ENCODE assay signal across 7 cellular contexts in the genomic region with DNA sequence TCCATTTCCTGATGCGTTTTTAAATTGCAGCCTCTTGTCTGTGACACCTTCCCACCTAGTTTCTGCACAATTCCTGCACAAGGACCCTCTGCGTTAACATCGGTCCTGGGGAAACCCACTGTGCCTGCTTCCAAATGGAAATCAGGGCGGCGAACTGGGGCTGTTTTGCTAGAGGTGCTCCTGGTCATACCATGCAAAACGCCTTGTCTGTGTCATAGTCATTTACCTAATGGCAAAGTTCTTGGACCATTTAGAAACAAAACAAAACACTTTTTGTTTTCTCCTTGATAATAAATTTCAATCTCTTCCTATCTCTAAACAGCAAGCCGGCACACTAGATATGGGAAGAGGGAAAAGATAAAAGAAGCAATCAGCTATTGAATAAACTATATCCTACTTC.
DNase-seq lines count a peak whose midpoint lies in the region; ATAC-seq and TF ChIP-seq lines count a peak whose summit lies in the region.

No MANE protein-coding gene starts in this region.

- H3K4me3 Mint-ChIP-seq in HFFc6, result peak overlapping the region; percentile 79
- H3K4me3 Mint-ChIP-seq in activated CD4-positive, alpha-beta memory T cell treated with anti-CD3 and anti-CD28 coated beads, Interleukin-2, amount 10 ng/mL, durations not matched to agents 7 days and 5 days, result peak overlapping the region; percentile 80
- H3K4me3 Mint-ChIP-seq in stimulated activated memory B cell treated with anti-CD40 and anti-IgM and Interleukin-4, amounts not matched to agents 10 μg/mL and 1 μg/mL and 100 μg/mL, for 72 hours, result peak overlapping the region; percentile 75

- no peaks in the 10 kb centered on the region for H3K27me3 ChIP-seq in gastroesophageal sphincter

- POLR2A ChIA-PET in activated CD4-positive, alpha-beta memory T cell treated with anti-CD3 and anti-CD28 coated beads, Interleukin-2, amount 10 ng/mL, durations not matched to agents 7 days and 5 days (lab: Charles Lee), result interaction anchor here (0.8 to 7.8 kb wide), 8 partner anchors 11 to 70 kb away, joined by 3 to 294 read pairs (median 4); no protein-coding TSS in a partner anchor

- WGBS in gastroesophageal sphincter (ENCODE audit: low coverage in 1 of 2), 2 donors, result 83% methylated on average over 7 of the region's 7 CpGs

- no peaks in the 10 kb centered on the region for H3K36me3 ChIP-seq in gastroesophageal sphincter

- H3K27ac ChIP-seq in gastroesophageal sphincter, result peak overlapping the region in 3 of 4 donors; percentile 6 to 68 (median 44)

- no peak for TF ChIP-seq POLR2A in gastroesophageal sphincter (IDR thresholded peaks at IDR 0.05)

- H3K9me3 ChIP-seq in gastroesophageal sphincter, result no peaks in the 10 kb centered on the region

- peaks cover 96% of the 10 kb centered on the region for H3K4me1 Mint-ChIP-seq in HFFc6 (ENCODE audit: low read depth)
- H3K4me1 Mint-ChIP-seq in activated CD4-positive, alpha-beta memory T cell treated with anti-CD3 and anti-CD28 coated beads, Interleukin-2, amount 10 ng/mL, durations not matched to agents 7 days and 5 days, result peaks cover 89% of the 10 kb centered on the region
- H3K4me1 Mint-ChIP-seq in stimulated activated memory B cell treated with anti-CD40 and anti-IgM and Interleukin-4, amounts not matched to agents 10 μg/mL and 1 μg/mL and 100 μg/mL, for 72 hours, result peaks cover 81% of the 10 kb centered on the region

- no peak for ATAC-seq in gastroesophageal sphincter
- no peak for ATAC-seq in stimulated activated memory B cell treated with anti-CD40 and anti-IgM and Interleukin-4, amounts not matched to agents 10 μg/mL and 1 μg/mL and 100 μg/mL, for 72 hours
- ATAC-seq in HG02938 (IDR thresholded peaks at IDR 0.05; ENCODE audit: unreplicated experiment), result no peak

- no peaks in the 10 kb centered on the region for H3K9me3 Mint-ChIP-seq in HFFc6
- no peaks in the 10 kb centered on the region for H3K9me3 Mint-ChIP-seq in activated CD4-positive, alpha-beta memory T cell treated with anti-CD3 and anti-CD28 coated beads, Interleukin-2, amount 10 ng/mL, durations not matched to agents 7 days and 5 days
- no peaks in the 10 kb centered on the region for H3K9me3 Mint-ChIP-seq in stimulated activated memory B cell treated with anti-CD40 and anti-IgM and Interleukin-4, amounts not matched to agents 10 μg/mL and 1 μg/mL and 100 μg/mL, for 72 hours

- peak overlapping the region; percentile 81 for H3K27ac Mint-ChIP-seq in HFFc6
- peak overlapping the region; percentile 89 for H3K27ac Mint-ChIP-seq in activated CD4-positive, alpha-beta memory T cell treated with anti-CD3 and anti-CD28 coated beads, Interleukin-2, amount 10 ng/mL, durations not matched to agents 7 days and 5 days
- peak overlapping the region; percentile 84 for H3K27ac Mint-ChIP-seq in stimulated activated memory B cell treated with anti-CD40 and anti-IgM and Interleukin-4, amounts not matched to agents 10 μg/mL and 1 μg/mL and 100 μg/mL, for 72 hours

- H3K36me3 Mint-ChIP-seq in HFFc6 (ENCODE audit: low read depth), result peaks cover 65% of the 10 kb centered on the region
- peaks cover 84% of the 10 kb centered on the region for H3K36me3 Mint-ChIP-seq in activated CD4-positive, alpha-beta memory T cell treated with anti-CD3 and anti-CD28 coated beads, Interleukin-2, amount 10 ng/mL, durations not matched to agents 7 days and 5 days (ENCODE audit: low read depth)
- H3K36me3 Mint-ChIP-seq in stimulated activated memory B cell treated with anti-CD40 and anti-IgM and Interleukin-4, amounts not matched to agents 10 μg/mL and 1 μg/mL and 100 μg/mL, for 72 hours, result peaks cover 52% of the 10 kb centered on the region

- peaks cover 13 to 95% (median 15%) of the 10 kb centered on the region in 3 donors for H3K4me1 ChIP-seq in gastroesophageal sphincter

- CTCF ChIA-PET in activated CD4-positive, alpha-beta memory T cell treated with anti-CD3 and anti-CD28 coated beads, Interleukin-2, amount 10 ng/mL, durations not matched to agents 7 days and 5 days (lab: Charles Lee), result interaction anchor here (1.2 to 2.1 kb wide), 4 partner anchors 11 to 72 kb away, joined by 3 to 7 read pairs (median 4); no protein-coding TSS in a partner anchor

- no peak for TF ChIP-seq CTCF in HFFc6 (IDR thresholded peaks at IDR 0.05)
- TF ChIP-seq CTCF in gastroesophageal sphincter (IDR thresholded peaks at IDR 0.05), result no peak

- H3K27me3 Mint-ChIP-seq in HFFc6 (ENCODE audit: insufficient read depth), result peaks cover 1% of the 10 kb centered on the region; the same call in 1 of the 2 replicates
- no peaks in the 10 kb centered on the region for H3K27me3 Mint-ChIP-seq in activated CD4-positive, alpha-beta memory T cell treated with anti-CD3 and anti-CD28 coated beads, Interleukin-2, amount 10 ng/mL, durations not matched to agents 7 days and 5 days
- no peaks in the 10 kb centered on the region for H3K27me3 Mint-ChIP-seq in stimulated activated memory B cell treated with anti-CD40 and anti-IgM and Interleukin-4, amounts not matched to agents 10 μg/mL and 1 μg/mL and 100 μg/mL, for 72 hours

- no peak for TF ChIP-seq EP300 in gastroesophageal sphincter (IDR thresholded peaks at IDR 0.05)

- DNase-seq in HFFc6 (no peak), NCI-H1694 (lab: John Stamatoyannopoulos, UW) (no peak), HPDE6-E6E7 (ENCODE audit: extremely low spot score) (no peak)
- no peak for DNase-seq in activated CD4-positive, alpha-beta memory T cell treated with anti-CD3 and anti-CD28 coated beads, Interleukin-2, amount 10 ng/mL, durations not matched to agents 7 days and 5 days

- peak overlapping the region; percentile 5 to 26 for H3K4me3 ChIP-seq in gastroesophageal sphincter
